24 cellular contexts compared by ENCODE assay signal in genomic region chr14:47269788-47270492, GRCh38.
DNase-seq lines count a peak whose midpoint lies in the region; ATAC-seq and TF ChIP-seq lines count a peak whose summit lies in the region.
"Had no signal": no experiment of that assay in that cellular context is flagged by ENCODE, and none has a peak within 500 bp of the region (broad histone marks: within the 10 kb centered on the region; RNA-seq: fewer than 3 reads in every experiment).

No MANE protein-coding gene starts in this region.

- no peak for TF ChIP-seq CTCF in chondrocyte (IDR thresholded peaks at IDR 0.05)
- no peak for TF ChIP-seq CTCF in OCI-LY7 (conservative IDR thresholded peaks at IDR 0.05; ENCODE audit: low read length)

- H3K4me1 Mint-ChIP-seq in chondrocyte (ENCODE audit: low read depth): peaks cover 15% of the 10 kb centered on the region
- H3K4me1 Mint-ChIP-seq: CD14-positive monocyte; central memory CD8-positive, alpha-beta T cell; IgD-negative memory B cell; naive thymus-derived CD8-positive, alpha-beta T cell had no signal

- H3K36me3 ChIP-seq in muscle layer of duodenum (ENCODE audit: control insufficient read depth in 1 of 2, insufficient read depth in 2 of 2, low read length in 2 of 2): no peaks in the 10 kb centered on the region
- H3K36me3 ChIP-seq in OCI-LY7 (ENCODE audit: insufficient read depth, low read length): no peaks in the 10 kb centered on the region
- H3K36me3 ChIP-seq: prostate gland, uterus had no signal

- H3K27me3 Mint-ChIP-seq in chondrocyte (ENCODE audit: low read depth): no peaks in the 10 kb centered on the region
- H3K27me3 Mint-ChIP-seq: central memory CD8-positive, alpha-beta T cell; effector memory CD8-positive, alpha-beta T cell; IgD-negative memory B cell; naive thymus-derived CD8-positive, alpha-beta T cell had no signal

- ATAC-seq in GM21367 (IDR thresholded peaks at IDR 0.05; ENCODE audit: unreplicated experiment) (no peak), left ventricle myocardium superior (no peak)
- ATAC-seq: effector memory CD8-positive, alpha-beta T cell; naive thymus-derived CD8-positive, alpha-beta T cell had no signal

- H2AFZ ChIP-seq in OCI-LY7 (ENCODE audit: low read length): no peak overlapping the region

- peak overlapping the region; percentile 79 for H3K27ac Mint-ChIP-seq in chondrocyte (ENCODE audit: unreplicated experiment)
- H3K27ac Mint-ChIP-seq: CD14-positive monocyte; effector memory CD8-positive, alpha-beta T cell; IgD-negative memory B cell; naive thymus-derived CD8-positive, alpha-beta T cell; T-helper 1 cell treated with Interleukin-12 subunit alpha and Interleukin-12 subunit beta and Interleukin-4 antibody, amounts not matched to agents 30 μg/mL and 1 μg/mL, for 36 hours had no signal

- POLR2A ChIA-PET in OCI-LY7 (lab: Charles Lee): interaction anchor here (1.2 kb wide), 1 partner anchor 9 kb away, joined by 4 read pairs; no protein-coding TSS in a partner anchor

- H3K27ac ChIP-seq in muscle layer of duodenum (ENCODE audit: low read length): no peak overlapping the region
- no peak overlapping the region for H3K27ac ChIP-seq in OCI-LY7 (ENCODE audit: low read depth, low read length, poor library complexity, severe bottlenecking)
- H3K27ac ChIP-seq: prostate gland, uterus had no signal

- H3K27me3 ChIP-seq in muscle layer of duodenum (ENCODE audit: low read depth, low read length): no peaks in the 10 kb centered on the region
- H3K27me3 ChIP-seq: uterus had no signal

- H3K4me1 ChIP-seq in muscle layer of duodenum (ENCODE audit: control insufficient read depth in 1 of 2, insufficient read depth in 2 of 2, low read length in 2 of 2) (no peaks in the 10 kb centered on the region), OCI-LY7 (ENCODE audit: insufficient read depth, low read length, poor library complexity, severe bottlenecking) (no peaks in the 10 kb centered on the region)
- H3K4me1 ChIP-seq: prostate gland, uterus had no signal

- H3K4me3 Mint-ChIP-seq in chondrocyte (ENCODE audit: unreplicated experiment): no peak overlapping the region
- H3K4me3 Mint-ChIP-seq: CD14-positive monocyte; central memory CD8-positive, alpha-beta T cell; effector memory CD8-positive, alpha-beta T cell; IgD-negative memory B cell; naive thymus-derived CD8-positive, alpha-beta T cell; T-helper 1 cell treated with Interleukin-12 subunit alpha and Interleukin-12 subunit beta and Interleukin-4 antibody, amounts not matched to agents 30 μg/mL and 1 μg/mL, for 36 hours had no signal

- H3K36me3 Mint-ChIP-seq in chondrocyte (ENCODE audit: low read depth): no peaks in the 10 kb centered on the region
- H3K36me3 Mint-ChIP-seq: CD14-positive monocyte; IgD-negative memory B cell; naive thymus-derived CD8-positive, alpha-beta T cell had no signal

- DNase-seq in ACHN (peak; percentile 5), NCI-H69 (lab: John Stamatoyannopoulos, UW) (peak; percentile 48), chondrocyte (ENCODE audit: low spot score) (no peak), OCI-LY7 (ENCODE audit: low spot score) (no peak), left ventricle myocardium superior (no peak)
- no peak for DNase-seq in activated effector memory CD4-positive, alpha-beta T cell treated with anti-CD3 and anti-CD28 coated beads, Interleukin-2, amount 50 U/mL, for 16 hours
- DNase-seq: activated gamma-delta T cell; amniotic stem cell; effector memory CD8-positive, alpha-beta T cell; foreskin fibroblast; mesendoderm; naive thymus-derived CD8-positive, alpha-beta T cell; NCI-H187 treated with DMSO at 0.1 percent for 48 hours; NCI-H446; SHP77; stimulated activated CD8-positive, alpha-beta memory T cell treated with anti-CD3 and anti-CD28 coated beads, Interleukin-4, amount 100 ng/mL, for 48 hours; uterus had no signal

- in situ Hi-C loops in ACHN (cut with HindIII; ENCODE audit: low pct_ligation_motif_present, low pct_unique_long_range_greater_than_20kb, low sequenced_read_pairs): no loop called here

- CTCF ChIA-PET in OCI-LY7 (lab: Charles Lee; ENCODE audit: unreplicated experiment): no interaction called here

- no peak overlapping the region for H3K4me2 ChIP-seq in OCI-LY7 (ENCODE audit: low read length)

- intact Hi-C loops in OCI-LY7 (cut with micrococcal nuclease; ENCODE audit: unreplicated experiment): no loop called here
- intact Hi-C loops in left ventricle myocardium superior (cut with micrococcal nuclease): no loop called here

- H3K4me3 ChIP-seq in muscle layer of duodenum (ENCODE audit: low read depth in 1 of 2, low read length in 2 of 2) (peak overlapping the region; percentile 37 to 48), OCI-LY7 (ENCODE audit: low read depth, low read length, poor library complexity, severe bottlenecking) (no peak overlapping the region)
- H3K4me3 ChIP-seq: prostate gland, uterus had no signal

- no peaks in the 10 kb centered on the region for H4K20me1 ChIP-seq in OCI-LY7 (ENCODE audit: insufficient read depth, low read length)

- no peaks in the 10 kb centered on the region for H3K9me2 ChIP-seq in OCI-LY7 (ENCODE audit: insufficient read depth, low read length)

- no TSS peak for BruUV-seq in OCI-LY7 (replicated peaks; lab: Mats Ljungman, UMichigan)

- H3K9me3 ChIP-seq in muscle layer of duodenum (ENCODE audit: control insufficient read depth in 1 of 2, low read length in 2 of 2) (no peaks in the 10 kb centered on the region), OCI-LY7 (ENCODE audit: low read length) (no peaks in the 10 kb centered on the region)
- H3K9me3 ChIP-seq: prostate gland, uterus had no signal

- no peaks in the 10 kb centered on the region for H3K9me3 Mint-ChIP-seq in chondrocyte (ENCODE audit: low read depth)
- H3K9me3 Mint-ChIP-seq: T-helper 1 cell treated with Interleukin-12 subunit alpha and Interleukin-12 subunit beta and Interleukin-4 antibody, amounts not matched to agents 30 μg/mL and 1 μg/mL, for 36 hours had no signal

- no peaks in the 10 kb centered on the region for H3K79me2 ChIP-seq in OCI-LY7 (ENCODE audit: insufficient read depth, low read depth, low read length)

Comparison
In these comparisons a context has a peak if more than half of its experiments do, and no peak if none do; other contexts are left out.
1. DNase-seq: peak in ACHN (single experiment) and NCI-H69 (single experiment); none in chondrocyte (single experiment), activated effector memory CD4-positive, alpha-beta T cell treated with anti-CD3 and anti-CD28 coated beads, Interleukin-2, amount 50 U/mL, for 16 hours (single experiment), OCI-LY7 (single experiment) and left ventricle myocardium superior (single experiment).